Comparison of ENCODE assay signal across 1 cellular context in genomic region chr7:82384051-82384464, GRCh38.
TF ChIP-seq lines count a peak whose summit lies in the region.

No MANE protein-coding gene starts in this region.

TF ChIP-seq in HEK293, 187 proteins besides CTCF, POLR2A, EP300 and RAD21 (continued from another document):
- TF ChIP-seq ZNF362 (tag by site-specific recombination; IDR thresholded peaks at IDR 0.05), result no peak
- TF ChIP-seq PRDM6 (tag by site-specific recombination; IDR thresholded peaks at IDR 0.05), result 0 out of 2 replicates have a peak, but pooled peaks have one; percentile 8
- peak; percentile 17; the same call in 1 of the 2 replicates for TF ChIP-seq ZBTB20 (tag by site-specific recombination; IDR thresholded peaks at IDR 0.05)
- no peak for TF ChIP-seq ZBTB11 (tag by site-specific recombination; conservative IDR thresholded peaks at IDR 0.05; ENCODE audit: low read depth)
- TF ChIP-seq ZNF596 (tag by site-specific recombination; IDR thresholded peaks at IDR 0.05), result 0 out of 2 replicates have a peak, but pooled peaks have one; percentile 34
- peak; percentile 84 for TF ChIP-seq FEZF1 (tag by site-specific recombination; IDR thresholded peaks at IDR 0.05)
- TF ChIP-seq ZNF169 (tag by site-specific recombination; IDR thresholded peaks at IDR 0.05), result no peak
- TF ChIP-seq ZSCAN30 (tag by site-specific recombination; IDR thresholded peaks at IDR 0.05), result peak; percentile 97
- peak; percentile 53; the same call in 1 of the 2 replicates for TF ChIP-seq ZNF664 (tag by site-specific recombination; IDR thresholded peaks at IDR 0.05)
- peak; percentile 5; the same call in 1 of the 2 replicates for TF ChIP-seq ATF2 (tag by site-specific recombination; IDR thresholded peaks at IDR 0.05; ENCODE audit: low read depth)
- peak; percentile 42 for TF ChIP-seq PRDM10 (tag by site-specific recombination; IDR thresholded peaks at IDR 0.05)
- TF ChIP-seq ZNF335 (tag by site-specific recombination; conservative IDR thresholded peaks at IDR 0.05), result peak; percentile 22; the same call in 1 of the 2 replicates
- peak; percentile 85 for TF ChIP-seq ZBTB44 (tag by site-specific recombination; IDR thresholded peaks at IDR 0.05)
